ENCODE assay signal across 7 cellular contexts in genomic region chr7:25047571-25048443, GRCh38.
DNase-seq lines count a peak whose midpoint lies in the region; TF ChIP-seq lines count a peak whose summit lies in the region.
"Not testable (repeated sequence)": the region's sequence is repeated elsewhere in the genome, so short reads cannot be mapped to it uniquely, and the experiment has no call there.

No MANE protein-coding gene starts in this region.

- peak in 1 of 2 experiments; percentile 44 for DNase-seq in Caco-2
- DNase-seq in HEK293T (ENCODE audit: extremely low spot score); NT2/D1 (ENCODE audit: low read depth, low spot score); endodermal cell: not testable (repeated sequence)

- BruUV-seq in Caco-2 (replicated peaks; lab: Mats Ljungman, UMichigan) = TSS peak; percentile 93

- H3K9me3 Mint-ChIP-seq in Caco-2 (ENCODE audit: unreplicated experiment); nephron: not testable (repeated sequence)
- H3K9me3 Mint-ChIP-seq in endodermal cell = peaks cover 19% of the 10 kb centered on the region

- H3K36me3 ChIP-seq in Caco-2 (ENCODE audit: control insufficient read depth, insufficient read depth, low read length); NT2/D1 (ENCODE audit: insufficient read depth, insufficient read length, low read length); endodermal cell (ENCODE audit: control insufficient read depth, insufficient read depth, low read length): not testable (repeated sequence)

- peak overlapping the region; percentile 72 for H3K4me3 Mint-ChIP-seq in Caco-2 (ENCODE audit: unreplicated experiment)
- peak overlapping the region; percentile 48 for H3K4me3 Mint-ChIP-seq in endodermal cell
- H3K4me3 Mint-ChIP-seq in nephron = peak overlapping the region; percentile 45 to 55 (median 46)

- H3K27me3 ChIP-seq in Caco-2 (replicated peaks; ENCODE audit: control insufficient read depth, insufficient read depth, low read length); NT2/D1 (ENCODE audit: insufficient read depth, insufficient read length); endodermal cell (ENCODE audit: control insufficient read depth, insufficient read depth, low read length, poor library complexity, severe bottlenecking): not testable (repeated sequence)

- POLR2A ChIA-PET in Caco-2 (lab: Charles Lee) = interaction anchor here (0.7 to 1.1 kb wide), 3 partner anchors 23 to 78 kb away, joined by 3 to 6 read pairs (median 3); no protein-coding TSS in a partner anchor
- POLR2A ChIA-PET in HEK293T (lab: Yijun Ruan, JAX) = not testable (repeated sequence)

- not testable (repeated sequence) for H3K27me3 Mint-ChIP-seq in Caco-2 (ENCODE audit: insufficient read depth, unreplicated experiment); endodermal cell (ENCODE audit: insufficient read depth); nephron (ENCODE audit: low read depth)

- intact Hi-C loops in Caco-2 (cut with micrococcal nuclease; ENCODE audit: unreplicated experiment) = not testable (repeated sequence)

- not testable (repeated sequence) for H3K4me1 Mint-ChIP-seq in Caco-2 (ENCODE audit: low read depth, unreplicated experiment); endodermal cell; nephron

- not testable (repeated sequence) for H3K27ac ChIP-seq in VCaP; endodermal cell (ENCODE audit: low read depth, low read length)

- H3K4me3 ChIP-seq in Caco-2 (ENCODE audit: low read depth, low read length) (peak overlapping the region; percentile 46), NT2/D1 (ENCODE audit: insufficient read length, low read depth) (peak overlapping the region; percentile 17), endodermal cell (ENCODE audit: low read length) (peak overlapping the region; percentile 35), iPS-18c (ENCODE audit: insufficient read depth, low read depth, low read length) (peak overlapping the region; percentile 9; the same call in 1 of the 2 replicates)

- not testable (repeated sequence) for H3K36me3 Mint-ChIP-seq in Caco-2 (ENCODE audit: insufficient read depth, unreplicated experiment); endodermal cell (ENCODE audit: low read depth); nephron (ENCODE audit: low read depth)

- H3K27ac Mint-ChIP-seq in Caco-2 (ENCODE audit: unreplicated experiment) = peak overlapping the region; percentile 78
- H3K27ac Mint-ChIP-seq in endodermal cell = peak overlapping the region; percentile 44
- not testable (repeated sequence) for H3K27ac Mint-ChIP-seq in nephron

- H3K4me1 ChIP-seq in Caco-2; NT2/D1 (ENCODE audit: insufficient read depth, insufficient read length); endodermal cell (ENCODE audit: control insufficient read depth, insufficient read depth, low read length): not testable (repeated sequence)

- not testable (repeated sequence) for TF ChIP-seq CTCF in Caco-2 (IDR thresholded peaks at IDR 0.05; ENCODE audit: insufficient read depth in 1 of 2, low read depth in 1 of 2, low read length in 1 of 2, severe bottlenecking in 1 of 2, unreplicated experiment in 1 of 2); nephron (IDR thresholded peaks at IDR 0.05; ENCODE audit: unreplicated experiment in 3 of 3)
- TF ChIP-seq CTCF in VCaP (conservative IDR thresholded peaks at IDR 0.05) (0 out of 2 replicates have a peak, but pooled peaks have one; percentile 7), endodermal cell (conservative IDR thresholded peaks at IDR 0.05) (peak; percentile 11)

- H3K9me3 ChIP-seq in Caco-2; endodermal cell (ENCODE audit: control insufficient read depth, low read length); iPS-18c (ENCODE audit: control insufficient read depth, insufficient read depth, low read length): not testable (repeated sequence)
- H3K9me3 ChIP-seq in NT2/D1 (ENCODE audit: insufficient read depth, low read length) = peaks cover 19% of the 10 kb centered on the region

- CTCF ChIA-PET in Caco-2 (lab: Charles Lee) = interaction anchor here (0.9 kb wide), 1 partner anchor 236 kb away, joined by 5 read pairs; no protein-coding TSS in a partner anchor
- CTCF ChIA-PET in HEK293T (lab: Yijun Ruan, JAX) = not testable (repeated sequence)

- WGBS in endodermal cell (ENCODE audit: insufficient coverage in 1 of 2, insufficient read length in 1 of 2), 2 experiments = 93 to 100% methylated on average over 1 to 4 of the region's 27 CpGs

- peak overlapping the region; percentile 12 for H3K9ac ChIP-seq in NT2/D1 (ENCODE audit: insufficient read length, low read depth)
- not testable (repeated sequence) for H3K9ac ChIP-seq in endodermal cell (ENCODE audit: extremely low read depth, low read length, poor library complexity, severe bottlenecking)

TF ChIP-seq in HEK293T, 16 proteins besides CTCF, POLR2A, EP300 and RAD21:
- TF ChIP-seq L3MBTL2 (conservative IDR thresholded peaks at IDR 0.05) = peak; percentile 46
